2 cellular contexts compared by ENCODE assay signal in the genomic region with DNA sequence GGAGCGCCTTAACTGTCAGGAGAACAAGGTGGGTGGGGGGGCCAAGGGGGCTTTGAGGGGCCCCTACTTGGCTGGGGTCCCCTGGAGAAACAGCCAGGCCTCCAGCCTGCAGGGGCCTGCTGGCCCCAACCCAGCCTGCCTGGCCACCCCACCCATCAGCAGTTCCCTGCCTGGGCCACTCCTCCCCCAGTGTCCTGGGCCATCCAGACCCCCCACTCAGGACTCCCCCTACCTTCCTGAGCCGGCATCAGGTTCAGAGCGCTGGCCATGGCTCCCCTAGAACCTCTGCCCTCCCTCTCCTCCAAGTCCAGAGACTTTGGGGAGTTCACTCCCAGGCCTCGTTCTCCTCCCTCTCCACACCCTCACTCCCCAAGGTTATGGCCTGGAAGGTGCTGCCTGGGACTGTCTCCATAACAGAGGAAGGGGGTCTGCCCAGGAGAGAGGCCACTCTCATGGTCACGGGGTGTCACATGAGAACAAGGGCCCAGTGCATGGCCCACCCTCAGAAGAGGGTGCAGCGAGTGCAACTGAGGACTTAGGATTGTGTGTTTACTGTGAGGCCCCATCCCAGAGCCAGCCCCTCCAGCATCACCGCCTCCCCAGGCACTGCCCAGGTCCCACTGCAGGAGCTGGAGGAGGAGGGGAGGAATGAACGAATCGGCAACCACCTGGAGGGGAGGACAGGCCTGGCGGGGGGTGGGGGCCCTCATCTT.
A peak's percentile ranks its signal among the peaks of the same experiment; 100 is the strongest.
TF ChIP-seq lines count a peak whose summit lies in the region.

No MANE protein-coding gene starts in this region.

TF ChIP-seq in IMR-90, 13 proteins besides CTCF, POLR2A, EP300 and RAD21:
- TF ChIP-seq SMC3 (IDR thresholded peaks at IDR 0.05; ENCODE audit: low read depth, low read length): no peak
- TF ChIP-seq FOS (IDR thresholded peaks at IDR 0.05; ENCODE audit: low read depth, low read length): no peak
- no peak for TF ChIP-seq BHLHE40 (IDR thresholded peaks at IDR 0.05; ENCODE audit: low read depth, low read length)
- no peak for TF ChIP-seq NFE2L2 (IDR thresholded peaks at IDR 0.05; ENCODE audit: low read depth, low read length)
- TF ChIP-seq MAFK (IDR thresholded peaks at IDR 0.05; ENCODE audit: low read depth, low read length): no peak
- TF ChIP-seq CHD1 (IDR thresholded peaks at IDR 0.05; ENCODE audit: low read depth, low read length): no peak

TF ChIP-seq in HepG2, 621 proteins besides CTCF, POLR2A, EP300 and RAD21:
- TF ChIP-seq ZNF737 (CRISPR knock-in tag; IDR thresholded peaks at IDR 0.05; ENCODE audit: borderline replicate concordance) (no peak), POLR2AphosphoS5 (IDR thresholded peaks at IDR 0.05; ENCODE audit: low read depth, low read length) (peak; percentile 19; the same call in 1 of the 2 replicates)
- TF ChIP-seq, protein P1, sequence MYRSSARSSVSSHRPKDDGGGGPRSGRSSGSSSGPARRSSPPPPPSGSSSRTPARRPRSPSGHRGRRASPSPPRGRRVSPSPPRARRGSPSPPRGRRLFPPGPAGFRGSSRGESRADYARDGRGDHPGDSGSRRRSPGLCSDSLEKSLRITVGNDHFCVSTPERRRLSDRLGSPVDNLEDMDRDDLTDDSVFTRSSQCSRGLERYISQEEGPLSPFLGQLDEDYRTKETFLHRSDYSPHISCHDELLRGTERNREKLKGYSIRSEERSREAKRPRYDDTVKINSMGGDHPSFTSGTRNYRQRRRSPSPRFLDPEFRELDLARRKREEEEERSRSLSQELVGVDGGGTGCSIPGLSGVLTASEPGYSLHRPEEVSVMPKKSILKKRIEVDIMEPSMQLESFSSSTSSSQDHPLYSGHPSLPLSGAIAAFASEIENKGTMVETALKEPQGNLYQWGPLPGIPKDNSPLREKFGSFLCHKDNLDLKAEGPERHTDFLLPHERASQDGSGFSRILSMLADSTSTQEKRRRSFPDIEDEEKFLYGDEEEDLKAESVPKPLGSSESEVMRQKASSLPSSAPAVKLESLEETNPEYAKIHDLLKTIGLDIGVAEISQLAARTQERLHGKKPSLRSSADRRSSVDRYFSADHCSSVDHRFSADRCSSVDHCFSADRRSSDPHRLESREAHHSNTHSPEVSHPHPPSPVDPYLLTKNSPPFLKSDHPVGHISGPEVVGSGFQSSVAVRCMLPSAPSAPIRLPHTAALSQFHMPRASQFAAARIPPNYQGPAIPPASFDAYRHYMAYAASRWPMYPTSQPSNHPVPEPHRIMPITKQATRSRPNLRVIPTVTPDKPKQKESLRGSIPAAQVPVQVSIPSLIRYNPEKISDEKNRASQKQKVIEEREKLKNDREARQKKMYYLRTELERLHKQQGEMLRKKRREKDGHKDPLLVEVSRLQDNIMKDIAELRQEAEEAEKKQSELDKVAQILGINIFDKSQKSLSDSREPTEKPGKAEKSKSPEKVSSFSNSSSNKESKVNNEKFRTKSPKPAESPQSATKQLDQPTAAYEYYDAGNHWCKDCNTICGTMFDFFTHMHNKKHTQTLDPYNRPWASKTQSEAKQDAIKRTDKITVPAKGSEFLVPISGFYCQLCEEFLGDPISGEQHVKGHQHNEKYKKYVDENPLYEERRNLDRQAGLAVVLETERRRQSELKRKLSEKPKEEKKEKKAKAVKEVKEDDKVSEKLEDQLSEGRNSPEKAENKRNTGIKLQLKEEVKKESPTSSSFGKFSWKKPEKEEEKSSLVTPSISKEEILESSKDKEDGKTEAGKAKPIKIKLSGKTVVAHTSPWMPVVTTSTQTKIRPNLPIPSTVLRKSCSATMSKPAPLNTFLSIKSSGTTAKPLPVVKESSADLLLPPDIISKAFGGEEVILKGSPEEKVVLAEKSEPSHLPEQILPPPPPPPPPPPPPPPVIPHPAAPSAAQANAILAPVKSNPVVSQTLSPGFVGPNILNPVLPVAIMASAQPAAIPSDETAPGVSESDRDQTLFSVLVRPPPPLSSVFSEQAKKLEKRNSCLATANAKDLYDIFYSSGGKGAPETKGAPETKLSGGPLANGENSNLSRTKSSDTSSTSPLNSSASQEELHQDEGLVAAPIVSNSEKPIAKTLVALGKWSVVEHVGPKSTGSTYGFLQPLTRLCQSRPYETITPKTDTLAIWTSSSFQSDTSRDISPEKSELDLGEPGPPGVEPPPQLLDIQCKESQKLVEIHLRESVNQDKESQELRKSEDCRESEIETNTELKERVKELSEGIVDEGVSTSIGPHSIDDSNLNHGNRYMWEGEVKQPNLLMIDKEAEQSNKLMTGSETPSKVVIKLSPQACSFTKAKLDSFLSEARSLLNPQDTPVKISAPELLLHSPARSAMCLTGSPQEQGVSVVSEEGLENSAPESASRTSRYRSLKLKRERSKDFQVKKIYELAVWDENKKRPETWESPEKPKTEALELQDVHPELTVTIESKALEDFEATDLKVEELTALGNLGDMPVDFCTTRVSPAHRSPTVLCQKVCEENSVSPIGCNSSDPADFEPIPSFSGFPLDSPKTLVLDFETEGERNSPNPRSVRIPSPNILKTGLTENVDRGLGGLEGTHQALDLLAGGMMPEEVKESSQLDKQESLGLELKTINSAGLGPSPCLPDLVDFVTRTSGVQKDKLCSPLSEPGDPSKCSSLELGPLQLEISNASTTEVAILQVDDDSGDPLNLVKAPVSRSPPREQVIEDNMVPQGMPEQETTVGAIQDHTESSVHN (CRISPR knock-in tag; IDR thresholded peaks at IDR 0.05): 0 out of 2 replicates have a peak, but pooled peaks have one; percentile 47
- TF ChIP-seq, protein P2, sequence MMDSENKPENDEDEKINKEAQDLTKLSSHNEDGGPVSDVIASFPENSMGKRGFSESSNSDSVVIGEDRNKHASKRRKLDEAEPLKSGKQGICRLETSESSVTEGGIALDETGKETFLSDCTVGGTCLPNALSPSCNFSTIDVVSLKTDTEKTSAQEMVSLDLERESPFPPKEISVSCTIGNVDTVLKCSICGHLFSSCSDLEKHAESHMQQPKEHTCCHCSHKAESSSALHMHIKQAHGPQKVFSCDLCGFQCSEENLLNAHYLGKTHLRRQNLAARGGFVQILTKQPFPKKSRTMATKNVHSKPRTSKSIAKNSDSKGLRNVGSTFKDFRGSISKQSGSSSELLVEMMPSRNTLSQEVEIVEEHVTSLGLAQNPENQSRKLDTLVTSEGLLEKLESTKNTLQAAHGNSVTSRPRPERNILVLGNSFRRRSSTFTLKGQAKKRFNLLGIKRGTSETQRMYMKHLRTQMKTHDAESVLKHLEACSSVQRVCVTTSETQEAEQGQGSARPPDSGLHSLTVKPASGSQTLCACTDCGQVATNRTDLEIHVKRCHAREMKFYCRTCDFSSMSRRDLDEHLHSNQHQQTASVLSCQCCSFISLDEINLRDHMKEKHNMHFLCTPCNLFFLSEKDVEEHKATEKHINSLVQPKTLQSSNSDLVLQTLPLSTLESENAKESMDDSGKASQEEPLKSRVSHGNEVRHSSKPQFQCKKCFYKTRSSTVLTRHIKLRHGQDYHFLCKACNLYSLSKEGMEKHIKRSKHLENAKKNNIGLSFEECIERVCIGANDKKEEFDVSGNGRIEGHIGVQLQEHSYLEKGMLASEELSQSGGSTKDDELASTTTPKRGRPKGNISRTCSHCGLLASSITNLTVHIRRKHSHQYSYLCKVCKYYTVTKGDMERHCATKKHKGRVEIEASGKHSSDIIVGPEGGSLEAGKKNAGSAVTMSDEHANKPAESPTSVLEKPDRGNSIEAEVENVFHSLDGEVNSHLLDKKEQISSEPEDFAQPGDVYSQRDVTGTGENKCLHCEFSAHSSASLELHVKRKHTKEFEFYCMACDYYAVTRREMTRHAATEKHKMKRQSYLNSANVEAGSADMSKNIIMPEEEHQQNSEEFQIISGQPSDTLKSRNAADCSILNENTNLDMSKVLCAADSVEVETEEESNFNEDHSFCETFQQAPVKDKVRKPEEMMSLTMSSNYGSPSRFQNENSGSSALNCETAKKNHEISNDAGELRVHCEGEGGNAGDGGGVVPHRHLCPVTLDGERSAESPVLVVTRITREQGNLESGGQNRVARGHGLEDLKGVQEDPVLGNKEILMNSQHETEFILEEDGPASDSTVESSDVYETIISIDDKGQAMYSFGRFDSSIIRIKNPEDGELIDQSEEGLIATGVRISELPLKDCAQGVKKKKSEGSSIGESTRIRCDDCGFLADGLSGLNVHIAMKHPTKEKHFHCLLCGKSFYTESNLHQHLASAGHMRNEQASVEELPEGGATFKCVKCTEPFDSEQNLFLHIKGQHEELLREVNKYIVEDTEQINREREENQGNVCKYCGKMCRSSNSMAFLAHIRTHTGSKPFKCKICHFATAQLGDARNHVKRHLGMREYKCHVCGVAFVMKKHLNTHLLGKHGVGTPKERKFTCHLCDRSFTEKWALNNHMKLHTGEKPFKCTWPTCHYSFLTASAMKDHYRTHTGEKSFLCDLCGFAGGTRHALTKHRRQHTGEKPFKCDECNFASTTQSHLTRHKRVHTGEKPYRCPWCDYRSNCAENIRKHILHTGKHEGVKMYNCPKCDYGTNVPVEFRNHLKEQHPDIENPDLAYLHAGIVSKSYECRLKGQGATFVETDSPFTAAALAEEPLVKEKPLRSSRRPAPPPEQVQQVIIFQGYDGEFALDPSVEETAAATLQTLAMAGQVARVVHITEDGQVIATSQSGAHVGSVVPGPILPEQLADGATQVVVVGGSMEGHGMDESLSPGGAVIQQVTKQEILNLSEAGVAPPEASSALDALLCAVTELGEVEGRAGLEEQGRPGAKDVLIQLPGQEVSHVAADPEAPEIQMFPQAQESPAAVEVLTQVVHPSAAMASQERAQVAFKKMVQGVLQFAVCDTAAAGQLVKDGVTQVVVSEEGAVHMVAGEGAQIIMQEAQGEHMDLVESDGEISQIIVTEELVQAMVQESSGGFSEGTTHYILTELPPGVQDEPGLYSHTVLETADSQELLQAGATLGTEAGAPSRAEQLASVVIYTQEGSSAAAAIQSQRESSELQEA (CRISPR knock-in tag; IDR thresholded peaks at IDR 0.05; ENCODE audit: not compliant biosample characterization): no peak
